ENCODE assay signal across 16 cellular contexts in genomic region chr17:74464730-74465377, GRCh38. TPM values are rescaled to one million over a fixed set of nuclear protein-coding genes. Genes with fewer than 3 reads are reported as not detected.
DNase-seq lines count a peak whose midpoint lies in the region; ATAC-seq, FAIRE-seq and TF ChIP-seq lines count a peak whose summit lies in the region.
"Had no signal": no experiment of that assay in that cellular context is flagged by ENCODE, and none has a peak within 500 bp of the region (broad histone marks: within the 10 kb centered on the region; RNA-seq: fewer than 3 reads in every experiment).

No MANE protein-coding gene starts in this region.

- no peaks in the 10 kb centered on the region for H3K9me3 ChIP-seq in CD8-positive, alpha-beta T cell (ENCODE audit: low read length)
- H3K9me3 ChIP-seq in neutrophil, result no peaks in the 10 kb centered on the region
- H3K9me3 ChIP-seq: BE2C, SJCRH30 had no signal

- no peak overlapping the region for H3K4me3 Mint-ChIP-seq in CD8-positive, alpha-beta T cell

- H3K27ac Mint-ChIP-seq in CD8-positive, alpha-beta T cell, result no peak overlapping the region

- no peaks in the 10 kb centered on the region for H3K27me3 ChIP-seq in CD8-positive, alpha-beta T cell (ENCODE audit: insufficient read depth, low read length)
- no peaks in the 10 kb centered on the region for H3K27me3 ChIP-seq in neutrophil

- POLR2A ChIA-PET in CD8-positive, alpha-beta T cell (lab: Charles Lee), result interaction anchor here (1.2 kb wide), 2 partner anchors 9 to 15 kb away, joined by 3 to 4 read pairs; no protein-coding TSS in a partner anchor

- H3K4me3 ChIP-seq in CD8-positive, alpha-beta T cell (ENCODE audit: low read depth, low read length), result peak overlapping the region; percentile 47
- peak overlapping the region; percentile 58 to 70 for H3K4me3 ChIP-seq in neutrophil (ENCODE audit: low read depth in 1 of 2, low read length in 1 of 2)
- H3K4me3 ChIP-seq: SJCRH30 had no signal

- intact Hi-C loops in CD8-positive, alpha-beta T cell (cut with DNase I, micrococcal nuclease), result no loop called here

- no peaks in the 10 kb centered on the region for H3K36me3 Mint-ChIP-seq in CD8-positive, alpha-beta T cell

- no peaks in the 10 kb centered on the region for H3K27me3 Mint-ChIP-seq in CD8-positive, alpha-beta T cell (ENCODE audit: low read depth)

- H3K9me3 Mint-ChIP-seq in CD8-positive, alpha-beta T cell, result no peaks in the 10 kb centered on the region

- no peaks in the 10 kb centered on the region for H3K36me3 ChIP-seq in CD8-positive, alpha-beta T cell (ENCODE audit: insufficient read depth, low read length)
- H3K36me3 ChIP-seq in neutrophil, result no peaks in the 10 kb centered on the region
- H3K36me3 ChIP-seq: BE2C, SJCRH30 had no signal

- H3K4me1 ChIP-seq in CD8-positive, alpha-beta T cell (ENCODE audit: insufficient read depth, low read length), result peaks cover 53% of the 10 kb centered on the region
- H3K4me1 ChIP-seq in neutrophil (ENCODE audit: control insufficient read depth in 1 of 2, insufficient read depth in 1 of 2, low read depth in 1 of 2, low read length in 1 of 2), result peaks cover 77 to 91% of the 10 kb centered on the region in 2 experiments
- H3K4me1 ChIP-seq: BE2C, SJCRH30 had no signal

- CTCF ChIA-PET in CD8-positive, alpha-beta T cell (lab: Charles Lee), result interaction anchor here (0.6 to 1.4 kb wide), 3 partner anchors 19 to 86 kb away, joined by 3 to 4 read pairs (median 3); no protein-coding TSS in a partner anchor

- no peak for ATAC-seq in CD8-positive, alpha-beta T cell
- ATAC-seq in GM18870 (IDR thresholded peaks at IDR 0.05; ENCODE audit: unreplicated experiment), result no peak

- no peak for TF ChIP-seq CTCF in CD8-positive, alpha-beta T cell (IDR thresholded peaks at IDR 0.05)
- TF ChIP-seq CTCF in neutrophil (IDR thresholded peaks at IDR 0.05), result no peak

- peak; percentile 45 for FAIRE-seq in GM19239 (lab: Jason Lieb, UNC)

- peaks cover 21% of the 10 kb centered on the region for H3K4me1 Mint-ChIP-seq in CD8-positive, alpha-beta T cell (ENCODE audit: low read depth)

- no peak for DNase-seq in CD8-positive, alpha-beta T cell
- DNase-seq in GM19239 (ENCODE audit: insufficient read length, low spot score), result no peak
- peak; percentile 65 for DNase-seq in SW480 (ENCODE audit: low spot score)
- DNase-seq in activated CD8-positive, alpha-beta memory T cell treated with anti-CD3 and anti-CD28 coated beads for 24 hours, result no peak
- DNase-seq in GDM1 (lab: John Stamatoyannopoulos, UW), result no peak
- DNase-seq: BE2C, EL, Kasumi-1, NCI-H1417, NCI-H1930, NCI-H2171 treated with DMSO at 0.1 percent for 48 hours, NCI-H774, SJCRH30 had no signal

- no peak overlapping the region for H3K27ac ChIP-seq in CD8-positive, alpha-beta T cell (ENCODE audit: low read depth, low read length)
- H3K27ac ChIP-seq in neutrophil, result peak overlapping the region; percentile 98
- H3K27ac ChIP-seq: SJCRH30 had no signal

RNA-seq across cellular contexts. Expression of gene CD300A, which starts 1.6 kb away (rescaled TPM):
- total RNA-seq in CD8-positive, alpha-beta T cell, result 1 to 10 TPM; 3.6 to 4.5 TPM
- total RNA-seq: NCI-H460, SJCRH30 had no signal

RNA-seq across cellular contexts. Expression of gene GPRC5C, which starts 33.0 kb away (rescaled TPM):
- under 1 TPM in 1 of 2 experiments, not detected in 1; 0.33 TPM for total RNA-seq in CD8-positive, alpha-beta T cell
- total RNA-seq: SJCRH30 had no signal
